ENCODE assay signal across 27 cellular contexts in the genomic region with DNA sequence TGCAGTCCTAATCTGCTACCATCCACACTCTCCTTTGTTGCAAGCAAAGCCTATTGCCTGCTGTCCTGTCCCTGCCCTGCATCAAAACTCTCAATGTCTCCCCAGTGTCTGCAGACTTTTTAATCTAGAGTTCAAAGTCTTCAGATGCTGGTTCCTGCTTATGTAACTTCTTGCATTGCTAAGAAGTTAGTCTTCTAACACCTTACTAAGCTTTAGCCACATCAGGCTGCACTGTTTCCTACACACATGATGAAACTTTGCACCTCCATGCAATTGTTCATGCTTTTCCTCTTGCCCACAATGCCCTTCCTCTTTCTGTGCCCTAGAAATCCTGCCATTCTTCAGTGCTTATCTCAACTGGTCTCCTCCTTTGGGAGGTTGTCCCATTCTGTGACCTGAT. TPM values are rescaled to one million over a fixed set of nuclear protein-coding genes. Genes with fewer than 3 reads are reported as not detected.
DNase-seq lines count a peak whose midpoint lies in the region; ATAC-seq, FAIRE-seq and TF ChIP-seq lines count a peak whose summit lies in the region.
"Had no signal": no experiment of that assay in that cellular context is flagged by ENCODE, and none has a peak within 500 bp of the region (broad histone marks: within the 10 kb centered on the region; RNA-seq: fewer than 3 reads in every experiment).

No MANE protein-coding gene starts in this region.

- no peaks in the 10 kb centered on the region for H3K27me3 ChIP-seq in pancreas
- H3K27me3 ChIP-seq: BE2C, heart right ventricle, Peyer's patch had no signal

- intact Hi-C loops in pancreas (cut with DNase I): no loop called here

- ATAC-seq in pancreas: peak in 3 of 4 donors; percentile 21 to 52 (median 22)
- no peak for ATAC-seq in activated CD4-positive, CD25-positive, alpha-beta regulatory T cell treated with anti-CD3 and anti-CD28 coated beads, Interleukin-2, amount 50 U/mL, for 24 hours
- ATAC-seq: GM23338 had no signal

- no peaks in the 10 kb centered on the region for H3K4me1 ChIP-seq in pancreas
- H3K4me1 ChIP-seq: BE2C had no signal

- no peak overlapping the region for H3K4me3 ChIP-seq in NB4 (ENCODE audit: low read depth, low read length)
- H3K4me3 ChIP-seq in coronary artery: no peak overlapping the region
- no peak overlapping the region for H3K4me3 ChIP-seq in pancreas
- H3K4me3 ChIP-seq: GM23338, heart right ventricle, lung, Peyer's patch, skin epidermis had no signal

- no peaks in the 10 kb centered on the region for H3K36me3 ChIP-seq in pancreas
- H3K36me3 ChIP-seq: BE2C, heart right ventricle, Peyer's patch had no signal

- no peak overlapping the region for H3K27ac ChIP-seq in coronary artery
- no peak overlapping the region for H3K27ac ChIP-seq in pancreas
- H3K27ac ChIP-seq: heart right ventricle, skin epidermis, VCaP had no signal

- no peak for TF ChIP-seq CTCF in NB4 (IDR thresholded peaks at IDR 0.05; ENCODE audit: low read depth, low read length)
- no peak for TF ChIP-seq CTCF in coronary artery (IDR thresholded peaks at IDR 0.05)
- no peak for TF ChIP-seq CTCF in pancreas (IDR thresholded peaks at IDR 0.05)

- DNase-seq in CD1c-positive myeloid dendritic cell (ENCODE audit: extremely low spot score) (peak; percentile 21), NB4 (ENCODE audit: low read depth) (peak; percentile 56), coronary artery (ENCODE audit: low spot score) (peak; percentile 5), pancreas (no peak), GM12891 (ENCODE audit: insufficient read length, low spot score) (no peak), ureter (ENCODE audit: low spot score) (no peak)
- DNase-seq: activated CD4-positive, alpha-beta T cell treated with anti-CD3 and anti-CD28 coated beads for 48 hours; amniotic stem cell; BE2C; foreskin melanocyte; heart right ventricle; Karpas-422; NCI-H1048; NCI-H187; Peyer's patch; retina; SHP77 treated with DMSO at 0.1 percent for 48 hours; stimulated activated CD4-positive, alpha-beta T cell treated with anti-CD3 and anti-CD28 coated beads, Interleukin-1b, Interleukin-23, amount 100 ng/mL, for 48 hours; stimulated activated naive CD4-positive, alpha-beta T cell treated with Interleukin-2 at 50 U/mL for 16 hours; SW 1271 had no signal

- FAIRE-seq in pancreas (lab: Jason Lieb, UNC) (no peak), GM12891 (lab: Jason Lieb, UNC) (no peak)
- FAIRE-seq: endometrium, urothelium cell line had no signal

- TF ChIP-seq POLR2A in NB4 (IDR thresholded peaks at IDR 0.05; ENCODE audit: extremely low read depth, insufficient read length): no peak
- TF ChIP-seq POLR2A in GM12891 (IDR thresholded peaks at IDR 0.05; ENCODE audit: low read depth, low read length): no peak

- H3K9me3 ChIP-seq in pancreas: no peaks in the 10 kb centered on the region
- H3K9me3 ChIP-seq: BE2C, heart right ventricle, Peyer's patch had no signal

TF ChIP-seq in GM12891, 5 proteins besides CTCF, POLR2A, EP300 and RAD21:
- TF ChIP-seq POU2F2 (IDR thresholded peaks at IDR 0.05; ENCODE audit: low read depth, low read length): no peak
- no peak for TF ChIP-seq SPI1 (IDR thresholded peaks at IDR 0.05; ENCODE audit: low read depth, low read length)
- no peak for TF ChIP-seq PAX5 (IDR thresholded peaks at IDR 0.05; ENCODE audit: insufficient read depth, low read length, severe bottlenecking)
- TF ChIP-seq POLR2AphosphoS5 (IDR thresholded peaks at IDR 0.05; ENCODE audit: low read depth, low read length): no peak
- TF ChIP-seq TAF1 (IDR thresholded peaks at IDR 0.05; ENCODE audit: low read depth, low read length): no peak
TF ChIP-seq in GM12891: peak in this region for 0.

RNA-seq across cellular contexts. Expression of gene DICER1, which starts 16.2 kb away (rescaled TPM):
- total RNA-seq in pancreas (10 to 100 TPM; 22.1 to 37.8 (median 26.4) TPM), ureter (109 TPM)
- 10 to 100 TPM in 1 of 2 donors, 1 to 10 TPM in 1; 5.7 to 11.8 TPM for polyA plus RNA-seq in pancreas
- polyA plus RNA-seq in GM12891 (2012; ENCODE audit: low read depth, missing spikeins): 16.7 TPM

Comparison
In these comparisons a context has a peak if more than half of its experiments do, and no peak if none do; other contexts are left out.
1. DNase-seq: peak in CD1c-positive myeloid dendritic cell (single experiment), NB4 (single experiment) and coronary artery (single experiment); none in pancreas (0 of 6), GM12891 (single experiment) and ureter (single experiment).
2. ATAC-seq: peak in pancreas (3 of 4); none in activated CD4-positive, CD25-positive, alpha-beta regulatory T cell treated with anti-CD3 and anti-CD28 coated beads, Interleukin-2, amount 50 U/mL, for 24 hours (0 of 2).